ENCODE assay signal across 15 cellular contexts in the genomic region with DNA sequence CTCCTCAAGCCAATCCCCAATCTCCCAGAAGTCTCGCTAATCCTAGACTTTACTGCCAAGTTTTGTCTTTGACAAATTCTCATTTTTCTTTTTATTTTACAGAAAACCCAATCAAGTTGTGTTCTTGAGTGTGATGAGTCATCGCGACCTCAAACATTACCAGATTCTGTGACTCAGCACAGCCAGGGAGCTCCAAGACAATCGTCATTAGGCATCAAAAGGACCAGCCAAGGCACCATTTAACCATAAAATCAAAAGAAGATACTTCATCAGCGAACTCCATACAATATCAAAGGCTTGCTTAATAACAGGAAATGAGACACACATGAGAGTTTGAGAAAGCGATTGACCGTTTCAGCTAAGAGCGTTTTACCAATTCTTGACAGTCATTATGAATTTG.
DNase-seq lines count a peak whose midpoint lies in the region; ATAC-seq and TF ChIP-seq lines count a peak whose summit lies in the region.
"Had no signal": no experiment of that assay in that cellular context is flagged by ENCODE, and none has a peak within 500 bp of the region (broad histone marks: within the 10 kb centered on the region; RNA-seq: fewer than 3 reads in every experiment).

No MANE protein-coding gene starts in this region.

- no peak for TF ChIP-seq CTCF in epithelial cell of proximal tubule (conservative IDR thresholded peaks at IDR 0.05; ENCODE audit: low read depth, low read length)

- H3K27me3 ChIP-seq in GM23248 (replicated peaks; ENCODE audit: insufficient read depth), result no peaks in the 10 kb centered on the region

- H3K79me2 ChIP-seq in GM23248 (ENCODE audit: insufficient read depth), result no peaks in the 10 kb centered on the region

- WGBS in GM23248 (ENCODE audit: low coverage in 1 of 2, low lambda C conversion rate in 2 of 2, missing lambda C conversion rate in 2 of 2), 2 experiments, result 2% methylated on average over 8 of the region's 8 CpGs

- ATAC-seq in GM19395 (IDR thresholded peaks at IDR 0.05; ENCODE audit: unreplicated experiment), result no peak
- ATAC-seq in HG03139 (IDR thresholded peaks at IDR 0.05; ENCODE audit: unreplicated experiment), result no peak

- in situ Hi-C loops in GM23248 (cut with MboI), result no loop called here

- H3F3A ChIP-seq in GM23248 (ENCODE audit: insufficient read depth), result peaks cover 11% of the 10 kb centered on the region

- peaks cover 10% of the 10 kb centered on the region for H3K4me1 ChIP-seq in GM23248 (ENCODE audit: insufficient read depth)

- no peaks in the 10 kb centered on the region for H3K9me3 ChIP-seq in GM23248 (ENCODE audit: low read depth)

- H3K9ac ChIP-seq in GM23248, result no peak overlapping the region

- DNase-seq in GM23248 (peak; percentile 98), RKO (ENCODE audit: low spot score) (peak; percentile 67), epithelial cell of proximal tubule (ENCODE audit: low read depth) (peak; percentile 20), stromal cell of bone marrow (ENCODE audit: low read depth) (peak; percentile 91), DMS153 (lab: John Stamatoyannopoulos, UW) (no peak)
- DNase-seq: activated CD4-positive, alpha-beta T cell treated with anti-CD3 and anti-CD28 coated beads, Interleukin-2, amount 10 ng/mL, durations not matched to agents 7 days and 5 days; activated naive CD4-positive, alpha-beta T cell treated with anti-CD3 and anti-CD28 coated beads, Interleukin-2, amount 50 U/mL, for 16 hours; effector memory CD4-positive, alpha-beta T cell; GDM1; H9; MM.1S; NCI-H526 had no signal

- H3K4me2 ChIP-seq in GM23248 (ENCODE audit: unreplicated experiment), result no peak overlapping the region
- H3K4me2 ChIP-seq: smooth muscle cell had no signal

- H3K4me3 ChIP-seq in GM23248, result no peak overlapping the region
- no peak overlapping the region for H3K4me3 ChIP-seq in epithelial cell of proximal tubule (ENCODE audit: low read depth, low read length)
- H3K4me3 ChIP-seq: smooth muscle cell had no signal

- no peak overlapping the region for H2AFZ ChIP-seq in GM23248

- no peaks in the 10 kb centered on the region for H3K9me2 ChIP-seq in GM23248 (ENCODE audit: insufficient read depth)

- no peaks in the 10 kb centered on the region for H4K20me1 ChIP-seq in GM23248 (ENCODE audit: insufficient read depth)

- H3K27ac ChIP-seq in GM23248, result no peak overlapping the region

- H3K36me3 ChIP-seq in GM23248 (ENCODE audit: low read depth), result no peaks in the 10 kb centered on the region
